11 cellular contexts compared by ENCODE assay signal in the genomic region with DNA sequence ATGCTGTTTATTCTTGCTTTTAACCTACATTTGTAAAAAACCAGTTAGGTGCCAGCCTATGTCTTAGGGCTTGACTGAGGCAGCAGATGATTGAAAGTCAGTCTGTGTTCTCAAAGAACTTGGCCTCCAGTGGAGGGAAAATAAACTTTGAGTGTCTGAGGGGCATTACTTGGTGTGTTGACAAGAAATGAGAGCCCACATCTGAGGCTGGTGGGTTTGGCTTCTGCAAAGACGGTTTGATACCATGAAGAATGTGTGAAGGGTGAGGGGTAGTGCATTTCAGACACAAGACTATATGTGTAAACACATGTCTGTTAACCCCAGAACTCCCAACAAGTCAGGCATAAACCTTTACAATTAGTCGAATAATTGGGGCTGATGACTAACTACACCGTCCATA.
"Had no signal": no experiment of that assay in that cellular context is flagged by ENCODE, and none has a peak within 500 bp of the region (broad histone marks: within the 10 kb centered on the region; RNA-seq: fewer than 3 reads in every experiment).

No MANE protein-coding gene starts in this region.

- ATAC-seq: esophagus mucosa; stimulated activated memory B cell treated with anti-CD40 and anti-IgM and Interleukin-4, amounts not matched to agents 10 μg/mL and 1 μg/mL and 100 μg/mL, for 72 hours had no signal

- H3K27me3 Mint-ChIP-seq: naive B cell; stimulated activated memory B cell treated with anti-CD40 and anti-IgM and Interleukin-4, amounts not matched to agents 10 μg/mL and 1 μg/mL and 100 μg/mL, for 72 hours had no signal

- H3K27ac Mint-ChIP-seq: stimulated activated memory B cell treated with anti-CD40 and anti-IgM and Interleukin-4, amounts not matched to agents 10 μg/mL and 1 μg/mL and 100 μg/mL, for 72 hours had no signal

- H3K36me3 Mint-ChIP-seq: naive B cell had no signal

- DNase-seq: activated CD4-positive, alpha-beta T cell treated with anti-CD3 and anti-CD28 coated beads, Interleukin-2, amount 50 U/mL, for 48 hours; activated naive CD4-positive, alpha-beta T cell treated with Interleukin-2 at 50 U/mL for 16 hours; colonic mucosa; islet precursor cell; mammary epithelial cell; naive B cell; substantia nigra; SW 1271; T-helper 9 cell had no signal

- H3K4me3 Mint-ChIP-seq: naive B cell; stimulated activated memory B cell treated with anti-CD40 and anti-IgM and Interleukin-4, amounts not matched to agents 10 μg/mL and 1 μg/mL and 100 μg/mL, for 72 hours had no signal

- H3K9me3 Mint-ChIP-seq: naive B cell; stimulated activated memory B cell treated with anti-CD40 and anti-IgM and Interleukin-4, amounts not matched to agents 10 μg/mL and 1 μg/mL and 100 μg/mL, for 72 hours had no signal
